ENCODE assay signal across 2 cellular contexts in genomic region chr5:180594311-180595045, GRCh38.
TF ChIP-seq lines count a peak whose summit lies in the region.

No MANE protein-coding gene starts in this region.

TF ChIP-seq in SK-N-SH, 30 proteins besides CTCF, POLR2A, EP300 and RAD21 (continued from another document):
- no peak for TF ChIP-seq CHD2 (IDR thresholded peaks at IDR 0.05; ENCODE audit: low read length, partially characterized antibody)
- TF ChIP-seq FOSL2 (IDR thresholded peaks at IDR 0.05; ENCODE audit: borderline replicate concordance, low read depth): no peak
TF ChIP-seq in SK-N-SH: peak in this region for 0.

TF ChIP-seq in SK-N-SH treated with all-trans-retinoic acid at 6 μM for 48 hours, 23 proteins besides CTCF, POLR2A, EP300 and RAD21 (continued from another document):
- TF ChIP-seq CSRNP3 (CRISPR knock-in tag; IDR thresholded peaks at IDR 0.05): no peak
